ENCODE assay signal across 9 cellular contexts in the genomic region with DNA sequence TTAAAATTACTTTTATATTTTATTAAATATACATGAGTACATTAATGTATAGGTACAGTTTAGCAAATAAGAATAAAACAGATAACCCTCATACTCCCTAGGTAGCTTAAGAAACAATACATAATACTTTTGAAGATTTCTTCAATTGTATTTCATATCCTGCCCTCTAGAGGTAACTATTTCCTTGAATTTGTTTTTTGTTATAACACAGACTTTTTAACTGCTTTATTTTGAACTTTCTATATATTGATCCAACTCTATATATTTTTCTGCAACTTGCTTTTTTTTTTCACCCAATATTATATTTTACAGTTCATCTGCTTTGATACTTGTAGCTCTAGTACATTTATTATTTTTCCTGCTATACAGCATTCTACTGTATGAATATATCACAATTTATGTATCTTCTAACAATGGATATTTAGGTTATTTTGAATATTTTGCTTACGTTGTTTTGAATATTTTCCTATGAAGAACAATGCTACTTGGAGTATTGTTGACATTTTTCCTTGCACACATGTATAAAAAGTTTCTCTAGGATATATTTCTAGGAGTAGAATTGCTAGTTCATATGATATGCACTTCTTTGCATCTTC.
DNase-seq lines count a peak whose midpoint lies in the region; ATAC-seq lines count a peak whose summit lies in the region.
"Had no signal": no experiment of that assay in that cellular context is flagged by ENCODE, and none has a peak within 500 bp of the region (broad histone marks: within the 10 kb centered on the region; RNA-seq: fewer than 3 reads in every experiment).

No MANE protein-coding gene starts in this region.

- intact Hi-C loops in aorta (cut with DNase I), result loop anchor here in 1 of 2 donors (10.0 kb wide), 1 partner anchor 378 kb away; no protein-coding TSS in a partner anchor
- intact Hi-C loops in posterior cingulate gyrus (cut with DNase I), result loop anchor here (10.0 kb wide), 1 partner anchor 378 kb away; no protein-coding TSS in a partner anchor

- DNase-seq in CD1c-positive myeloid dendritic cell (ENCODE audit: extremely low spot score) (peak; percentile 28), SK-MEL-5 (ENCODE audit: low read depth, low spot score) (peak; percentile 30), left lobe of liver (ENCODE audit: low spot score) (no peak), NCI-H146 (lab: John Stamatoyannopoulos, UW) (no peak), aorta (no peak), posterior cingulate gyrus (no peak)
- DNase-seq: retina had no signal

- H3K27ac ChIP-seq in aorta (ENCODE audit: low read depth in 1 of 2, low read length in 2 of 2), result no peak overlapping the region

- H3K4me3 ChIP-seq in aorta (ENCODE audit: low read length in 2 of 2), result no peak overlapping the region

- no peaks in the 10 kb centered on the region for H3K4me1 ChIP-seq in aorta (ENCODE audit: control insufficient read depth in 1 of 2, insufficient read depth in 2 of 2, low read length in 2 of 2)

- H3K9me3 ChIP-seq in aorta (ENCODE audit: control insufficient read depth, low read length), result no peaks in the 10 kb centered on the region

- in situ Hi-C loops in SK-MEL-5 (cut with HindIII; ENCODE audit: low pct_unique_long_range_greater_than_20kb, low sequenced_read_pairs), result no loop called here

- H3K36me3 ChIP-seq in aorta (ENCODE audit: control insufficient read depth in 1 of 2, insufficient read depth in 2 of 2, low read length in 1 of 2), result no peaks in the 10 kb centered on the region

- ATAC-seq in GM21390 (IDR thresholded peaks at IDR 0.05; ENCODE audit: unreplicated experiment) (peak; percentile 58), left lobe of liver (peak; percentile 55), aorta (ENCODE audit: low FRiP score) (no peak), HG02840 (IDR thresholded peaks at IDR 0.05; ENCODE audit: low FRiP score, unreplicated experiment) (no peak)

- 55 to 58% methylated on average over 1 of the region's 1 CpG for WGBS in aorta, 2 donors

- H3K27me3 ChIP-seq in aorta (ENCODE audit: control insufficient read depth in 1 of 2, insufficient read depth in 2 of 2, low read length in 1 of 2), result no peaks in the 10 kb centered on the region

Comparison
In these comparisons a context has a peak if more than half of its experiments do, and no peak if none do; other contexts are left out.
1. DNase-seq: peak in CD1c-positive myeloid dendritic cell (single experiment) and SK-MEL-5 (single experiment); none in left lobe of liver (single experiment), NCI-H146 (single experiment), aorta (0 of 2) and posterior cingulate gyrus (0 of 10).
2. ATAC-seq: peak in GM21390 (single experiment) and left lobe of liver (single experiment); none in aorta (single experiment) and HG02840 (single experiment).